ENCODE assay signal across 9 cellular contexts in genomic region chr2:158191076-158191566, GRCh38.
DNase-seq lines count a peak whose midpoint lies in the region; ATAC-seq and TF ChIP-seq lines count a peak whose summit lies in the region.
"Had no signal": no experiment of that assay in that cellular context is flagged by ENCODE, and none has a peak within 500 bp of the region (broad histone marks: within the 10 kb centered on the region; RNA-seq: fewer than 3 reads in every experiment).

No MANE protein-coding gene starts in this region.

- no peak for TF ChIP-seq CTCF in GM06990 (IDR thresholded peaks at IDR 0.05; ENCODE audit: insufficient read depth, low read length, poor library complexity, severe bottlenecking)
- no peak for TF ChIP-seq CTCF in prostate gland (IDR thresholded peaks at IDR 0.05)

- POLR2A ChIA-PET in activated naive CD8-positive, alpha-beta T cell treated with anti-CD3 and anti-CD28 coated beads, Interleukin-2, amount 10 ng/mL, durations not matched to agents 7 days and 5 days (lab: Charles Lee) = no interaction called here

- H3K27ac Mint-ChIP-seq in activated naive CD8-positive, alpha-beta T cell treated with anti-CD3 and anti-CD28 coated beads, Interleukin-2, amount 10 ng/mL, durations not matched to agents 7 days and 5 days = no peak overlapping the region

- WGBS in prostate gland = 5% methylated on average over 5 of the region's 5 CpGs

- no peaks in the 10 kb centered on the region for H3K9me3 Mint-ChIP-seq in activated naive CD8-positive, alpha-beta T cell treated with anti-CD3 and anti-CD28 coated beads, Interleukin-2, amount 10 ng/mL, durations not matched to agents 7 days and 5 days

- peaks cover 12% of the 10 kb centered on the region for H3K4me1 Mint-ChIP-seq in activated naive CD8-positive, alpha-beta T cell treated with anti-CD3 and anti-CD28 coated beads, Interleukin-2, amount 10 ng/mL, durations not matched to agents 7 days and 5 days

- no peaks in the 10 kb centered on the region for H3K36me3 Mint-ChIP-seq in activated naive CD8-positive, alpha-beta T cell treated with anti-CD3 and anti-CD28 coated beads, Interleukin-2, amount 10 ng/mL, durations not matched to agents 7 days and 5 days

- H3K4me3 Mint-ChIP-seq in activated naive CD8-positive, alpha-beta T cell treated with anti-CD3 and anti-CD28 coated beads, Interleukin-2, amount 10 ng/mL, durations not matched to agents 7 days and 5 days = peak overlapping the region; percentile 20

- H3K27me3 ChIP-seq in GM06990 (replicated peaks; ENCODE audit: control insufficient read depth, insufficient read depth, low read length) = no peaks in the 10 kb centered on the region
- H3K27me3 ChIP-seq in prostate gland (replicated peaks; ENCODE audit: insufficient read depth) = no peaks in the 10 kb centered on the region

- H3K36me3 ChIP-seq in GM06990 (ENCODE audit: control insufficient read depth, insufficient read depth, low read length) (no peaks in the 10 kb centered on the region), prostate gland (no peaks in the 10 kb centered on the region)

- intact Hi-C loops in prostate gland (cut with DNase I) = no loop called here

- peak; percentile 76 for ATAC-seq in GM21381 (IDR thresholded peaks at IDR 0.05; ENCODE audit: unreplicated experiment)
- peak; percentile 73 for ATAC-seq in HG03565 (IDR thresholded peaks at IDR 0.05; ENCODE audit: unreplicated experiment)
- peak; percentile 60 for ATAC-seq in activated naive CD8-positive, alpha-beta T cell treated with anti-CD3 and anti-CD28 coated beads, Interleukin-2, amount 10 ng/mL, durations not matched to agents 7 days and 5 days (ENCODE audit: low read depth)
- ATAC-seq: K562 had no signal

- H3K27ac ChIP-seq in prostate gland = peak overlapping the region; percentile 24 to 29

- DNase-seq in GM06990 (ENCODE audit: extremely low read depth, insufficient read length) = peak; percentile 70
- no peak for DNase-seq in activated naive CD8-positive, alpha-beta T cell treated with anti-CD3 and anti-CD28 coated beads, Interleukin-2, amount 10 ng/mL, durations not matched to agents 7 days and 5 days
- DNase-seq in prostate gland (ENCODE audit: low spot score) = no peak
- no peak for DNase-seq in HuH-7.5 (ENCODE audit: low spot score)
- no peak for DNase-seq in occipital lobe (lab: John Stamatoyannopoulos, UW)
- DNase-seq in NCI-H187 (lab: John Stamatoyannopoulos, UW) = no peak

- peaks cover 6% of the 10 kb centered on the region for H3K27me3 Mint-ChIP-seq in activated naive CD8-positive, alpha-beta T cell treated with anti-CD3 and anti-CD28 coated beads, Interleukin-2, amount 10 ng/mL, durations not matched to agents 7 days and 5 days

- H3K4me3 ChIP-seq in GM06990 (replicated peaks; ENCODE audit: low read depth, low read length) (no peak overlapping the region; the same call in 1 of the 2 replicates), prostate gland (no peak overlapping the region)
- H3K4me3 ChIP-seq: K562 had no signal

- H3K4me1 ChIP-seq in prostate gland (replicated peaks) = no peaks in the 10 kb centered on the region

- H3K9me3 ChIP-seq in prostate gland = no peaks in the 10 kb centered on the region

- no peak for TF ChIP-seq POLR2A in prostate gland (IDR thresholded peaks at IDR 0.05)
